Comparison of ENCODE assay signal across 3 cellular contexts in genomic region chr2:174924061-174924693, GRCh38.
TF ChIP-seq lines count a peak whose summit lies in the region.

No MANE protein-coding gene starts in this region.

TF ChIP-seq in IMR-90, 13 proteins besides CTCF, POLR2A, EP300 and RAD21:
- TF ChIP-seq USF2 (IDR thresholded peaks at IDR 0.05; ENCODE audit: low read depth, low read length), result no peak
- TF ChIP-seq MXI1 (IDR thresholded peaks at IDR 0.05; ENCODE audit: borderline replicate concordance, low read depth, low read length), result no peak
- TF ChIP-seq NFE2L2 (IDR thresholded peaks at IDR 0.05; ENCODE audit: low read depth, low read length), result no peak
- no peak for TF ChIP-seq RCOR1 (IDR thresholded peaks at IDR 0.05; ENCODE audit: insufficient replicate concordance, low read length)
- no peak for TF ChIP-seq BHLHE40 (IDR thresholded peaks at IDR 0.05; ENCODE audit: low read depth, low read length)

TF ChIP-seq in H1, 55 proteins besides CTCF, POLR2A, EP300 and RAD21:
- no peak for TF ChIP-seq RNF2 (IDR thresholded peaks at IDR 0.05; ENCODE audit: borderline replicate concordance, low read depth, low read length, missing control alignments, poor library complexity, severe bottlenecking)
- TF ChIP-seq ATF2 (IDR thresholded peaks at IDR 0.05; ENCODE audit: low read length), result no peak
- TF ChIP-seq SP1 (IDR thresholded peaks at IDR 0.05; ENCODE audit: low read depth, low read length), result no peak
- no peak for TF ChIP-seq CHD2 (IDR thresholded peaks at IDR 0.05; ENCODE audit: low read length)
- TF ChIP-seq YY1 (IDR thresholded peaks at IDR 0.05; ENCODE audit: low read depth, low read length), result no peak
- TF ChIP-seq ZNF274 (IDR thresholded peaks at IDR 0.05; ENCODE audit: borderline replicate concordance, extremely low read depth, low read length), result no peak
- TF ChIP-seq CHD7 (IDR thresholded peaks at IDR 0.05; ENCODE audit: insufficient replicate concordance, low read length), result peak; percentile 91
- no peak for TF ChIP-seq MAX (IDR thresholded peaks at IDR 0.05)
- TF ChIP-seq HDAC2 (IDR thresholded peaks at IDR 0.05; ENCODE audit: borderline replicate concordance in 1 of 2, low read depth in 2 of 2, low read length in 2 of 2), result peak in 1 of 2 experiments; percentile 64; a peak in 2 of 4 replicates
- TF ChIP-seq RFX5 (IDR thresholded peaks at IDR 0.05; ENCODE audit: borderline replicate concordance, low read depth, low read length), result no peak
- TF ChIP-seq POU5F1 (IDR thresholded peaks at IDR 0.05; ENCODE audit: low read depth, low read length), result no peak
- TF ChIP-seq SAP30 (IDR thresholded peaks at IDR 0.05; ENCODE audit: insufficient read depth, insufficient replicate concordance, low read length), result no peak

TF ChIP-seq in HepG2, 621 proteins besides CTCF, POLR2A, EP300 and RAD21:
- TF ChIP-seq MIXL1 (CRISPR knock-in tag; IDR thresholded peaks at IDR 0.05), result no peak
- no peak for TF ChIP-seq JDP2 (CRISPR knock-in tag; IDR thresholded peaks at IDR 0.05; ENCODE audit: borderline replicate concordance)
- no peak for TF ChIP-seq IKZF1 (IDR thresholded peaks at IDR 0.05)
- TF ChIP-seq SSRP1 (CRISPR knock-in tag; IDR thresholded peaks at IDR 0.05), result no peak
- TF ChIP-seq PBX3 (CRISPR knock-in tag; IDR thresholded peaks at IDR 0.05; ENCODE audit: borderline replicate concordance), result no peak
- no peak for TF ChIP-seq BCLAF1 (IDR thresholded peaks at IDR 0.05)
- no peak for TF ChIP-seq ZKSCAN5 (CRISPR knock-in tag; IDR thresholded peaks at IDR 0.05)
- TF ChIP-seq PAXIP1 (CRISPR knock-in tag; conservative IDR thresholded peaks at IDR 0.05), result no peak
